Comparison of ENCODE assay signal across 8 cellular contexts in the genomic region with DNA sequence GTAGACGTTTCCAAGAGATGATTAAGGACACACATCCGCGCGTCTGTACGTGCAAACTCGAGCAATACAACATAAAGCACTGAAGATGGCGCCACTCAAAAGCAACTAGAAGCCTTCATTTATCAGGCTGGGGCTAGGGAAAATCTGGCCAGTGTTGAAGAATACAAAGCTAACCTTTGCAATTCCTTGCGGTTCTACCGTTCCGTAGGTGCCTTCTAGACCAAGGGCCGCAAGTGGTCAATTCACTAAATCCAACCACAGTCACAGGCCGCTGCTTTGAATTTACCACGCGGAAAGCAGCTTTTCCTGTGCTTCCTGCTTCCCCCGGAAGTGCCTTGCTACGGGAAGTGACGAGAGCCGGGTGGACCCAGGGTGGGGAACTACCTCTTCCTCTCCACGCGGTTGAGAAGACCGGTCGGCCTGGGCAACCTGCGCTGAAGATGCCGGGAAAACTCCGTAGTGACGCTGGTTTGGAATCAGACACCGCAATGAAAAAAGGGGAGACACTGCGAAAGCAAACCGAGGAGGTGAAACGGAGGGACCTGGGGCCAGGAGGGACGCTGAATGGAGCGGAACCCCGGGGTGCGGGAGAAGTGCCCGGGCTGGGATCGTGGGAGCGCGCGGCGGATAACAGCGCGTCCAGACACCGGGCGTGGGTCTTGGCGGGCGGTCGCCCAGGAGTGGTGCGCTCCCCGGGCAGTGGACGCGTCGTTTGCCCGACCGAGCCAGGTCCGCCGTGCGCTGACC. TPM values are rescaled to one million over a fixed set of nuclear protein-coding genes. Genes with fewer than 3 reads are reported as not detected.
A peak's percentile ranks its signal among the peaks of the same experiment; 100 is the strongest.
DNase-seq lines count a peak whose midpoint lies in the region; ATAC-seq and TF ChIP-seq lines count a peak whose summit lies in the region.

A gene (plus strand): TSS at position 385 of the 747 bp plus-strand sequence. CDS start 56 bp downstream, at position 441.

- intact Hi-C loops in cardiac septum (cut with DNase I) = loop anchor here (1.0 kb wide), 1 partner anchor 137 kb away; no protein-coding TSS in a partner anchor

- peak within 1 kb of the TSS; percentile 100 for H3K4me3 Mint-ChIP-seq in activated naive CD8-positive, alpha-beta T cell treated with anti-CD3 and anti-CD28 coated beads, Interleukin-2, amount 50 U/mL, for 24 hours
- H3K4me3 Mint-ChIP-seq in type B pancreatic cell = peak within 1 kb of the TSS; percentile 99

- H3K27me3 Mint-ChIP-seq in activated naive CD8-positive, alpha-beta T cell treated with anti-CD3 and anti-CD28 coated beads, Interleukin-2, amount 50 U/mL, for 24 hours = no peaks in the 10 kb centered on the region
- H3K27me3 Mint-ChIP-seq in type B pancreatic cell = no peaks in the 10 kb centered on the region

- peaks cover 53% of the 10 kb centered on the region for H3K36me3 Mint-ChIP-seq in activated naive CD8-positive, alpha-beta T cell treated with anti-CD3 and anti-CD28 coated beads, Interleukin-2, amount 50 U/mL, for 24 hours (ENCODE audit: low read depth)
- peaks cover 17% of the 10 kb centered on the region for H3K36me3 Mint-ChIP-seq in type B pancreatic cell

- peak; percentile 88 for ATAC-seq in HG02763 (IDR thresholded peaks at IDR 0.05; ENCODE audit: unreplicated experiment)
- peak; percentile 94 for ATAC-seq in activated naive CD8-positive, alpha-beta T cell treated with anti-CD3 and anti-CD28 coated beads, Interleukin-2, amount 50 U/mL, for 24 hours

- TF ChIP-seq CTCF in GM12874 (IDR thresholded peaks at IDR 0.05; ENCODE audit: insufficient read depth, low read depth, low read length) = peak; percentile 62
- peak; percentile 78 for TF ChIP-seq CTCF in type B pancreatic cell (conservative IDR thresholded peaks at IDR 0.05)

- DNase-seq in NCI-H1417 (lab: John Stamatoyannopoulos, UW) (peak; percentile 80 to 89 (median 81)), SW 1271 (lab: John Stamatoyannopoulos, UW) (peak; percentile 68 to 91), cardiac septum (ENCODE audit: low spot score) (peak; percentile 96), pons (ENCODE audit: low spot score) (peak; percentile 96), type B pancreatic cell (ENCODE audit: extremely low spot score, unreplicated experiment) (peak; percentile 87)
- peak; percentile 89 for DNase-seq in activated naive CD8-positive, alpha-beta T cell treated with anti-CD3 and anti-CD28 coated beads, Interleukin-2, amount 50 U/mL, for 24 hours

- H3K4me1 Mint-ChIP-seq in activated naive CD8-positive, alpha-beta T cell treated with anti-CD3 and anti-CD28 coated beads, Interleukin-2, amount 50 U/mL, for 24 hours = peaks cover 40% of the 10 kb centered on the region
- H3K4me1 Mint-ChIP-seq in type B pancreatic cell (ENCODE audit: unreplicated experiment) = peaks cover 15% of the 10 kb centered on the region

- H3K27ac Mint-ChIP-seq in activated naive CD8-positive, alpha-beta T cell treated with anti-CD3 and anti-CD28 coated beads, Interleukin-2, amount 50 U/mL, for 24 hours = peak within 1 kb of the TSS; percentile 100
- peak within 1 kb of the TSS; percentile 98 for H3K27ac Mint-ChIP-seq in type B pancreatic cell

- no peaks in the 10 kb centered on the region for H3K9me3 Mint-ChIP-seq in activated naive CD8-positive, alpha-beta T cell treated with anti-CD3 and anti-CD28 coated beads, Interleukin-2, amount 50 U/mL, for 24 hours
- no peaks in the 10 kb centered on the region for H3K9me3 Mint-ChIP-seq in type B pancreatic cell

RNA-seq across cellular contexts. Expression of the gene that starts here (rescaled TPM):
- 31.0 TPM for total RNA-seq in cardiac septum
- 53.2 and 57.5 TPM in 2 replicates for total RNA-seq in type B pancreatic cell (ENCODE audit: low replicate concordance)

Comparison
In these comparisons a context has a peak if more than half of its experiments do, and no peak if none do; other contexts are left out.
1. Peak in every context shown above with its lines: DNase-seq and ATAC-seq.